1 cellular context compared by ENCODE assay signal in the genomic region with DNA sequence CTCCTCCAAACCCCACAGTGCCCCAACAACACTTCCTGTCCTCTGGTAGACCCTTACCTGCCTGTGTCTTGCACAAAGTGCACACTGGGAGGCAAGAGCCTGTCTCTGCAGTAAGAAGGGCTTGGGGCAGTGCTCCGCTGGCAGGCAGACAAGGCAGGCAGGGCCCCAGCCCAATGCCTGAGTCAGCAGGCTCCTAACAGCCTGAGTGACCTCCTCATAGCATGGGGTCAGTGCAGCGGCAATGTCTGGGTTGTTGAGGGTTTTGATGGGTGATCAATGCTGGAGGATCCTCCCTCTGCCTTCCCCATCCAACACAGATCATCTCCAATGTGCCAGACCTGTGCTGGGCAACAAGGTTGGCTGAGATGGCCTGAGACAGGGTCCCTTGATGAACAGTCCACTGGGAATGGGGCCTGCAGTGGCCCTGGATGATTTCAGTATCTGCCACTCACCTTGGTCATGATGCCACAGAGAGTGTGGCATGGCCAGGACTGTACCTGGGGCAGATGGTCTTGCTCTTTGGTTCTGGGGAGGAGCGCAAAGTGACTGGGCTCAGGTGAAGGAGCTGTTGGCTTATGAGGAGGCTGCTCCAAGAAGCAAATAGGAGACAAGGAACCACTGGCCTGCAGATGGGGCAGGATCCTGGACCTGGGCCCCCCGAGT.
TF ChIP-seq lines count a peak whose summit lies in the region.

No MANE protein-coding gene starts in this region.

TF ChIP-seq in IMR-90, 13 proteins besides CTCF, POLR2A, EP300 and RAD21:
- TF ChIP-seq, protein P1, sequence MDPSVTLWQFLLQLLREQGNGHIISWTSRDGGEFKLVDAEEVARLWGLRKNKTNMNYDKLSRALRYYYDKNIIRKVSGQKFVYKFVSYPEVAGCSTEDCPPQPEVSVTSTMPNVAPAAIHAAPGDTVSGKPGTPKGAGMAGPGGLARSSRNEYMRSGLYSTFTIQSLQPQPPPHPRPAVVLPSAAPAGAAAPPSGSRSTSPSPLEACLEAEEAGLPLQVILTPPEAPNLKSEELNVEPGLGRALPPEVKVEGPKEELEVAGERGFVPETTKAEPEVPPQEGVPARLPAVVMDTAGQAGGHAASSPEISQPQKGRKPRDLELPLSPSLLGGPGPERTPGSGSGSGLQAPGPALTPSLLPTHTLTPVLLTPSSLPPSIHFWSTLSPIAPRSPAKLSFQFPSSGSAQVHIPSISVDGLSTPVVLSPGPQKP (IDR thresholded peaks at IDR 0.05; ENCODE audit: borderline replicate concordance, low read depth, low read length) = no peak
- peak; percentile 39 for TF ChIP-seq MAFK (IDR thresholded peaks at IDR 0.05; ENCODE audit: low read depth, low read length)
TF ChIP-seq in IMR-90: peak in this region for 1.
